Comparison of ENCODE assay signal across 8 cellular contexts in the genomic region with DNA sequence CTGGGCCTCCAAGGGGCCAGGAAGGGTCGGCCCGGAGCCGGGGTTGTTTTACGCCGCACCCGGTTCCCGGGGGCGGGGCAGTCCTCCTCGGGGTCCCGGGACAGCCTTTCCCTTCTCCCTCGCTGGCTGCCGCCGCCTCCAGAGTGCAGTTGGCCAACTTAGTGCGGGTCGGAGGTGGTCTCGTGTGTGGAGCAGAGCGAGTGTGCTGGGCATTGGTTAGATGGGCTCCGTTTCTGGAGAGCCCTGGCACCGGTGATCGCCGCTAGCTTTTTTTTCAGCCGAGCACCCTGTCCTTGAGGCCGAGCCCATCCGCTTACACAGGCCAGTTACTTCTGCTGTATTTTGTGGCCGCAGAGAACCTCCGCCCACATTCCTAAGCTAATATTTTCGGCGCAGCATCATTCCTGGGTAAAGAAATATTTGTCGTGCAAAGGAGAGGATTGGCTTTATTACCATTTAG. TPM values are rescaled to one million over a fixed set of nuclear protein-coding genes. Genes with fewer than 3 reads are reported as not detected.
DNase-seq lines count a peak whose midpoint lies in the region; ATAC-seq, FAIRE-seq and TF ChIP-seq lines count a peak whose summit lies in the region.

No MANE protein-coding gene starts in this region.

- peak; percentile 66 for FAIRE-seq in GM19239 (lab: Jason Lieb, UNC)

- TF ChIP-seq POLR2A in tibial nerve (IDR thresholded peaks at IDR 0.05) = no peak

- no peaks in the 10 kb centered on the region for H3K36me3 ChIP-seq in lung (ENCODE audit: control insufficient read depth in 2 of 2, insufficient read depth in 2 of 2, low read length in 2 of 2)
- H3K36me3 ChIP-seq in tibial nerve = no peaks in the 10 kb centered on the region

- ATAC-seq in HG03342 (IDR thresholded peaks at IDR 0.05; ENCODE audit: unreplicated experiment) (peak; percentile 14), lung (ENCODE audit: insufficient read depth, low FRiP score) (peak; percentile 67)

- H3K9me3 ChIP-seq in lung (ENCODE audit: control insufficient read depth in 2 of 2, insufficient read depth in 1 of 2, low read length in 1 of 2) = no peaks in the 10 kb centered on the region
- no peaks in the 10 kb centered on the region for H3K9me3 ChIP-seq in tibial nerve

- in situ Hi-C loops in Caki2 (cut with HindIII; ENCODE audit: low pct_unique_long_range_greater_than_20kb, low sequenced_read_pairs) = no loop called here

- H3K4me1 ChIP-seq in lung (ENCODE audit: control insufficient read depth in 2 of 2, insufficient read depth in 2 of 2, low read length in 2 of 2) (no peaks in the 10 kb centered on the region), tibial nerve (peaks cover 0 to 13% (median 3%) of the 10 kb centered on the region in 4 donors)

- H3K27me3 ChIP-seq in lung (ENCODE audit: control insufficient read depth, insufficient read depth) (no peaks in the 10 kb centered on the region), tibial nerve (no peaks in the 10 kb centered on the region)

- H3K27ac ChIP-seq in lung (ENCODE audit: low read depth in 1 of 2, low read length in 1 of 2) (peak overlapping the region in 1 of 2 donors; percentile 41), tibial nerve (peak overlapping the region in 3 of 4 donors; percentile 39 to 80 (median 56))

- DNase-seq in Caki2 (ENCODE audit: low read depth) (peak; percentile 71), GM19239 (ENCODE audit: insufficient read length, low spot score) (peak; percentile 23), SK-N-DZ (ENCODE audit: low spot score) (peak; percentile 32), dermis blood vessel endothelial cell (peak; percentile 80), lung (ENCODE audit: low spot score) (peak; percentile 57), tibial nerve (ENCODE audit: low spot score in 2 of 2) (peak in 1 of 2 donors; percentile 15), COR-L47 (lab: John Stamatoyannopoulos, UW) (no peak)

- H3K4me3 ChIP-seq in lung (peak overlapping the region; percentile 60), tibial nerve (peak overlapping the region; percentile 36 to 93 (median 70))

- TF ChIP-seq CTCF in lung (IDR thresholded peaks at IDR 0.05; ENCODE audit: control extremely low read depth, extremely low read depth) (no peak), tibial nerve (IDR thresholded peaks at IDR 0.05) (no peak)

- WGBS in lung, 2 donors = 0% methylated on average over 27 to 29 of the region's 29 CpGs
- WGBS in tibial nerve, 2 donors = 0 to 1% methylated on average over 20 to 26 of the region's 29 CpGs

- TF ChIP-seq EP300 in tibial nerve (IDR thresholded peaks at IDR 0.05) = no peak

RNA-seq across cellular contexts. Expression of a gene that starts 0.6 kb away (rescaled TPM):
- 20.6 and 25.1 TPM in 2 replicates for total RNA-seq in Caki2 (2014; rRNA removed; shearing (Covaris generic); ENCODE audit: low replicate concordance)
- polyA plus RNA-seq in SK-N-DZ (2014; cell fraction: cytosol; rRNA removed) = 68.6 and 79.6 TPM in 2 replicates
- polyA plus RNA-seq in SK-N-DZ (2014; cell fraction: nucleus; rRNA removed) = 194 and 199 TPM in 2 replicates
- total RNA-seq in dermis blood vessel endothelial cell = 13.8 and 55.1 TPM in 2 replicates
- 10 to 100 TPM in 1 of 2 donors, 1 to 10 TPM in 1; 2.2 to 15.4 TPM for total RNA-seq in lung
- 1 to 10 TPM; 1.4 TPM for polyA plus RNA-seq in lung
- 10 to 100 TPM in 2 of 4 donors, 1 to 10 TPM in 2; 4.5 to 13.2 (median 8.9) TPM for total RNA-seq in tibial nerve

RNA-seq across cellular contexts. Expression of a gene that starts 37.9 kb away (rescaled TPM):
- 41.6 and 70.1 TPM in 2 replicates for total RNA-seq in Caki2 (2014; rRNA removed; shearing (Covaris generic); ENCODE audit: low replicate concordance)
- polyA plus RNA-seq in SK-N-DZ (2014; cell fraction: cytosol; rRNA removed) = 308 and 321 TPM in 2 replicates
- 179 and 197 TPM in 2 replicates for polyA plus RNA-seq in SK-N-DZ (2014; cell fraction: nucleus; rRNA removed)
- total RNA-seq in dermis blood vessel endothelial cell (31.0 and 63.8 TPM in 2 replicates), lung (1,000 to 10,000 TPM in 1 of 2 donors, 100 to 1,000 TPM in 1; 201 to 1,944 TPM), tibial nerve (100 to 1,000 TPM; 435 to 693 (median 620) TPM)
- polyA plus RNA-seq in lung = 1,000 to 10,000 TPM; 1,145 to 2,405 TPM
